Comparison of ENCODE assay signal across 8 cellular contexts in the genomic region with DNA sequence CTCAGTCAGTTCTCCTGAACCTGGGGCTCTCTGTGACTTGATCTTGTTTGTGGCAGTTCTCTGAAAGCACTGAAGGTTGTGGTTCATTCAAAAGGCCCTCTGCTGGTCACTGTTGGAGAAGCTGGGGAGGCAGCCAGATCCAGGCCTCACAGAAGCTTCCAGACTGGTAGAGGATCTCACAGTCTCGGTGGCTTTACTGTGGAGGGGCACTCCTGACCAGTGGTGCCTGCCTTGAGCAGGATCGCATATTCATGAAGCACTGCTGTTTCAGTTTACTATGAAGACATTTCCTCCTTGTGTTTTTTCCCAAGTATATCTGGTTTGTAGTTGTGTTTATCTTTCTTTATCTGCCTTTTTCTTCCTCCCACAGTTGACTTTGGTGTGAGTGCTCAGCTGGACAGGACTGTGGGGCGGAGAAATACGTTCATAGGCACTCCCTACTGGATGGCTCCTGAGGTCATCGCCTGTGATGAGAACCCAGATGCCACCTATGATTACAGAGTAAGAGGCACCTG.
DNase-seq lines count a peak whose midpoint lies in the region; ATAC-seq and TF ChIP-seq lines count a peak whose summit lies in the region.

No MANE protein-coding gene starts in this region.

- ATAC-seq in GM21381 (IDR thresholded peaks at IDR 0.05; ENCODE audit: unreplicated experiment) (peak; percentile 65), heart right ventricle (peak; percentile 65 to 89 (median 86)), psoas muscle (peak; percentile 88 to 96 (median 91)), GM21515 (IDR thresholded peaks at IDR 0.05; ENCODE audit: unreplicated experiment) (no peak)

- H3K9me3 Mint-ChIP-seq in IgD-negative memory B cell, result no peaks in the 10 kb centered on the region

- H3K27ac Mint-ChIP-seq in IgD-negative memory B cell, result peak overlapping the region; percentile 5 to 79 (median 76)

- 40 to 44% methylated on average over 5 of the region's 5 CpGs for WGBS in heart right ventricle, 2 donors
- WGBS in psoas muscle, 3 donors, result 52 to 67% (median 60%) methylated on average over 5 of the region's 5 CpGs

- peak; percentile 51 for DNase-seq in DMS153 (lab: John Stamatoyannopoulos, UW)
- DNase-seq in SW480 (ENCODE audit: low spot score), result peak; percentile 66
- DNase-seq in activated naive CD8-positive, alpha-beta T cell treated with anti-CD3 and anti-CD28 coated beads, Interleukin-2, amount 50 U/mL, for 16 hours (ENCODE audit: low read depth, low spot score), result peak; percentile 22
- DNase-seq in heart right ventricle, result peak; percentile 59 to 86
- peak; percentile 62 to 76 for DNase-seq in psoas muscle

- TF ChIP-seq CTCF in heart right ventricle (IDR thresholded peaks at IDR 0.05) (peak; percentile 56 to 90 (median 77)), psoas muscle (IDR thresholded peaks at IDR 0.05) (peak; percentile 84)

- no peak overlapping the region for H3K4me3 ChIP-seq in heart right ventricle
- H3K4me3 ChIP-seq in psoas muscle, result no peak overlapping the region

- H3K4me3 Mint-ChIP-seq in IgD-negative memory B cell, result no peak overlapping the region

- H3K27ac ChIP-seq in heart right ventricle (peak overlapping the region in 9 of 10 donors; percentile 8 to 71 (median 62)), psoas muscle (no peak overlapping the region)

- H3K27me3 Mint-ChIP-seq in IgD-negative memory B cell, result no peaks in the 10 kb centered on the region

- peaks cover 0 to 98% (median 28%) of the 10 kb centered on the region in 9 donors for H3K36me3 ChIP-seq in heart right ventricle
- peaks cover 10 to 50% of the 10 kb centered on the region in 2 donors for H3K36me3 ChIP-seq in psoas muscle (ENCODE audit: insufficient read depth in 1 of 2, low read depth in 1 of 2)

- H3K27me3 ChIP-seq in heart right ventricle (no peaks in the 10 kb centered on the region), psoas muscle (ENCODE audit: insufficient read depth in 3 of 3, low read length in 2 of 3) (no peaks in the 10 kb centered on the region)

- H3K9me3 ChIP-seq in heart right ventricle (no peaks in the 10 kb centered on the region), psoas muscle (no peaks in the 10 kb centered on the region)

- peaks cover 21 to 45% (median 41%) of the 10 kb centered on the region in 3 donors for H3K4me1 Mint-ChIP-seq in IgD-negative memory B cell

- peaks cover 18 to 57% (median 54%) of the 10 kb centered on the region in 9 donors for H3K4me1 ChIP-seq in heart right ventricle
- peaks cover 17% of the 10 kb centered on the region for H3K4me1 ChIP-seq in psoas muscle

- intact Hi-C loops in heart right ventricle (cut with DNase I) (loop anchor here (1.0 to 10.0 kb wide), 15 partner anchors 39 to 489 kb away; a partner anchor contains a TSS), psoas muscle (cut with DNase I) (loop anchor here (2.0 to 5.0 kb wide), 4 partner anchors 134 to 489 kb away; a partner anchor contains a TSS)

- H3K36me3 Mint-ChIP-seq in IgD-negative memory B cell, result peaks cover 4% of the 10 kb centered on the region

Comparison
In these comparisons a context has a peak if more than half of its experiments do, and no peak if none do; other contexts are left out.
1. DNase-seq: peak in every context shown above with its lines; median percentile 72 in heart right ventricle; 69 in psoas muscle; 66 in SW480; 51 in DMS153; 22 in activated naive CD8-positive, alpha-beta T cell treated with anti-CD3 and anti-CD28 coated beads, Interleukin-2, amount 50 U/mL, for 16 hours.